In genomic region chr20:37757550-37757949, GRCh38 we compare ENCODE assay signal across 20 cellular contexts.
DNase-seq lines count a peak whose midpoint lies in the region; ATAC-seq, FAIRE-seq and TF ChIP-seq lines count a peak whose summit lies in the region.
"Had no signal": no experiment of that assay in that cellular context is flagged by ENCODE, and none has a peak within 500 bp of the region (broad histone marks: within the 10 kb centered on the region; RNA-seq: fewer than 3 reads in every experiment).

No MANE protein-coding gene starts in this region.

- no peak for FAIRE-seq in D721Med (lab: Jason Lieb, UNC)
- FAIRE-seq: small intestine had no signal

- H3K27ac ChIP-seq in OCI-LY3 (ENCODE audit: low read length) = no peak overlapping the region
- H3K27ac ChIP-seq in naive thymus-derived CD4-positive, alpha-beta T cell (ENCODE audit: low read depth, low read length) = no peak overlapping the region
- H3K27ac ChIP-seq: 22Rv1, neutrophil, SK-N-MC had no signal

- CTCF ChIA-PET in naive thymus-derived CD4-positive, alpha-beta T cell (lab: Charles Lee) = no interaction called here

- intact Hi-C loops in naive thymus-derived CD4-positive, alpha-beta T cell (cut with micrococcal nuclease) = no loop called here

- no peak overlapping the region for H3K27ac Mint-ChIP-seq in naive thymus-derived CD4-positive, alpha-beta T cell
- H3K27ac Mint-ChIP-seq: CD8-positive, alpha-beta T cell had no signal

- peaks cover 44% of the 10 kb centered on the region for H3K36me3 ChIP-seq in OCI-LY3 (replicated peaks; ENCODE audit: low read depth, low read length)
- H3K36me3 ChIP-seq in naive thymus-derived CD4-positive, alpha-beta T cell (ENCODE audit: control insufficient read depth in 2 of 3, insufficient read depth in 3 of 3, low read length in 3 of 3) = peaks cover 0 to 52% (median 4%) of the 10 kb centered on the region in 3 experiments

- H3K9me3 ChIP-seq in OCI-LY3 (ENCODE audit: insufficient read depth, low read length) = no peaks in the 10 kb centered on the region
- H3K9me3 ChIP-seq in naive thymus-derived CD4-positive, alpha-beta T cell (ENCODE audit: control insufficient read depth in 2 of 3, low read length in 3 of 3) = no peaks in the 10 kb centered on the region
- H3K9me3 ChIP-seq: neutrophil had no signal

- H3K4me3 Mint-ChIP-seq in naive thymus-derived CD4-positive, alpha-beta T cell = no peak overlapping the region
- H3K4me3 Mint-ChIP-seq: CD8-positive, alpha-beta T cell had no signal

- peak; percentile 14 for DNase-seq in DMS153 treated with DMSO at 0.1 percent for 48 hours (lab: John Stamatoyannopoulos, UW; ENCODE audit: unreplicated experiment)
- DNase-seq in DMS153 (lab: John Stamatoyannopoulos, UW) = no peak
- DNase-seq in D721Med (ENCODE audit: insufficient read length, low spot score) = no peak
- DNase-seq in epithelial cell of esophagus (ENCODE audit: low read depth) = peak; percentile 16
- DNase-seq in naive thymus-derived CD4-positive, alpha-beta T cell = no peak
- DNase-seq: activated T-cell treated with anti-CD3 and anti-CD28 coated beads, Interleukin-2, amount 50 U/mL, for 48 hours; CD8-positive, alpha-beta T cell; dermis blood vessel endothelial cell; GF-D8; IMR-90; NCI-H1694 treated with DMSO at 0.1 percent for 48 hours; NK-92 treated with Interleukin-12 subunit alpha and Interleukin-12 subunit beta, amount 100 ng/mL, for 24 hours; small intestine had no signal

- H3K79me2 ChIP-seq in OCI-LY3 (ENCODE audit: low read length) = no peaks in the 10 kb centered on the region

- H2AFZ ChIP-seq in OCI-LY3 (ENCODE audit: low read depth, low read length) = no peak overlapping the region

- no peak overlapping the region for H3K9ac ChIP-seq in OCI-LY3 (ENCODE audit: low read length)

- no peaks in the 10 kb centered on the region for H3K27me3 ChIP-seq in OCI-LY3 (ENCODE audit: low read depth, low read length)
- no peaks in the 10 kb centered on the region for H3K27me3 ChIP-seq in naive thymus-derived CD4-positive, alpha-beta T cell (ENCODE audit: control insufficient read depth in 2 of 2, insufficient read depth in 2 of 2, low read length in 2 of 2)
- H3K27me3 ChIP-seq: neutrophil had no signal

- H3K4me3 ChIP-seq in OCI-LY3 (ENCODE audit: low read length) (no peak overlapping the region), epithelial cell of esophagus (ENCODE audit: low read length) (no peak overlapping the region)
- no peak overlapping the region for H3K4me3 ChIP-seq in naive thymus-derived CD4-positive, alpha-beta T cell (ENCODE audit: low read length)
- H3K4me3 ChIP-seq: lung, SK-N-MC had no signal

- no peaks in the 10 kb centered on the region for H3K9me3 Mint-ChIP-seq in naive thymus-derived CD4-positive, alpha-beta T cell
- H3K9me3 Mint-ChIP-seq: CD8-positive, alpha-beta T cell had no signal

- TF ChIP-seq CTCF in D721Med (IDR thresholded peaks at IDR 0.05; ENCODE audit: insufficient read depth, missing control alignments) = peak; percentile 10
- TF ChIP-seq CTCF in OCI-LY3 (IDR thresholded peaks at IDR 0.05; ENCODE audit: low read depth, low read length) = peak; percentile 27
- TF ChIP-seq CTCF in epithelial cell of esophagus (IDR thresholded peaks at IDR 0.05; ENCODE audit: insufficient read depth, low read depth, low read length, missing control alignments) = peak; percentile 15

- H3K4me1 ChIP-seq in OCI-LY3 (ENCODE audit: low read length) = no peaks in the 10 kb centered on the region
- H3K4me1 ChIP-seq in naive thymus-derived CD4-positive, alpha-beta T cell (ENCODE audit: control insufficient read depth in 2 of 2, insufficient read depth in 2 of 2, low read length in 2 of 2) = no peaks in the 10 kb centered on the region

- no peaks in the 10 kb centered on the region for H3K27me3 Mint-ChIP-seq in naive thymus-derived CD4-positive, alpha-beta T cell

- ATAC-seq in GM18861 (IDR thresholded peaks at IDR 0.05; ENCODE audit: unreplicated experiment) (no peak), GM21717 (IDR thresholded peaks at IDR 0.05; ENCODE audit: unreplicated experiment) (no peak)
- no peak for ATAC-seq in naive thymus-derived CD4-positive, alpha-beta T cell
- ATAC-seq: CD8-positive, alpha-beta T cell had no signal

- H4K20me1 ChIP-seq in OCI-LY3 (ENCODE audit: insufficient read depth, low read length) = peaks cover 7% of the 10 kb centered on the region; the same call in 1 of the 2 replicates

- H3K36me3 Mint-ChIP-seq in naive thymus-derived CD4-positive, alpha-beta T cell = peaks cover 3 to 61% (median 47%) of the 10 kb centered on the region in 5 donors

- POLR2A ChIA-PET in naive thymus-derived CD4-positive, alpha-beta T cell (lab: Charles Lee) = no interaction called here

- peaks cover 0 to 18% (median 3%) of the 10 kb centered on the region in 7 donors for H3K4me1 Mint-ChIP-seq in naive thymus-derived CD4-positive, alpha-beta T cell

- no peak overlapping the region for H3K4me2 ChIP-seq in OCI-LY3 (ENCODE audit: low read length)

Comparison
In these comparisons a context has a peak if more than half of its experiments do, and no peak if none do; other contexts are left out.
1. DNase-seq: peak in DMS153 treated with DMSO at 0.1 percent for 48 hours (single experiment) and epithelial cell of esophagus (single experiment); none in DMS153 (single experiment), D721Med (single experiment) and naive thymus-derived CD4-positive, alpha-beta T cell (0 of 9).
2. Peak in every context shown above with its lines, with median percentiles within 50 percentile points of each other: CTCF ChIP-seq.